Comparison of ENCODE assay signal across 2 cellular contexts in the genomic region with DNA sequence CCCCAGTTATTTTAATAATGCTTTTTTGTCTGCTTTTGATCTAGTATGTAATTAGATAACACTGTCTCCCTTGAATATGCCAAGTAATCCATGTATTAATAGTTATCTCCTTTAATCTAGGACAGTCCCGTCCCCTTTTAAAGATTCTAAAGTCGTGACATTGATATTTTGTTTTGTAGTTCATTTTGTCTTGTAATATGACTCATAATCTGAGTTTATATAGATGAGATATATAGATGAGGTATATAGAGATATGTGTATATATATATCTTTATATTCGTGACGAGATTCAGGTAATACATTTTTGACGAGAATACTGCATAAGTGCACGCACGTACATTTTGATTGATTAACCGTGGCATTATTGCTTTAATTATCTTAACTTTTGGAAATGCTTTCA.
TF ChIP-seq lines count a peak whose summit lies in the region.

No MANE protein-coding gene starts in this region.

TF ChIP-seq in SK-N-SH, 30 proteins besides CTCF, POLR2A, EP300 and RAD21:
- TF ChIP-seq RCOR1 (IDR thresholded peaks at IDR 0.05; ENCODE audit: low read length): no peak

TF ChIP-seq in SK-N-SH treated with all-trans-retinoic acid at 6 μM for 48 hours, 23 proteins besides CTCF, POLR2A, EP300 and RAD21:
- TF ChIP-seq ARNTL (CRISPR knock-in tag; IDR thresholded peaks at IDR 0.05; ENCODE audit: borderline replicate concordance, low read depth): no peak
TF ChIP-seq in SK-N-SH treated with all-trans-retinoic acid at 6 μM for 48 hours: peak in this region for 0.
